15 cellular contexts compared by ENCODE assay signal in the genomic region with DNA sequence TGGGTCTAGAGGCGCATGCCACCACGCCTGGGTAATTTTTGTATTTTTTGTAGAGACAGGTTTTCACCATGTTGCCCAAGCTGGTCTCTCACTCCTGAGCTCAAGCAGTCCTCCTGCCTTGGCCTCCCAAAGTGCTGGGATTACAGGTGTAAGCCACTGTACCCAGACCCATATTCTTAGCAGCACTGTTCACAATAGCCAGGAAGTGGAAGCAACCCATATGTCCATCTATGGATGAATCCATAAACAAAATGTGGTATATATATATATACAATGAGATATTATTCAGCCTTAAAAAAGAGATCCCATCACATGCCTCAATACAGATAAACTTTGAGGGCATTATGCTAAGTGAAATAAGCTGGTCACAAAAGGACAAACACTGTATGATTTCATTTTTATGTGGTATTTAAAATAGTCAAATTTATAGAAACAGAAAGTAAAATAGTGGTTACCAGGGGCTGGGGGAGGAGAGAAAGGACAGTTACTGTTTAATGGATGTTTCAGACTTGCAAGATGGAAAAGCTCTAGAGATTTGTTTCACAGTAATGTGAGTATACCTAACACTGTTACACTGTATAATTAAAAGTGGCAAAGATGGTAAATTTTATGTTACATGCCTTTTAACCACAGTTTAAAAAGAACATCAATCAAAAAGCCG. TPM values are rescaled to one million over a fixed set of nuclear protein-coding genes. Genes with fewer than 3 reads are reported as not detected.
A peak's percentile ranks its signal among the peaks of the same experiment; 100 is the strongest.
DNase-seq lines count a peak whose midpoint lies in the region; ATAC-seq, FAIRE-seq and TF ChIP-seq lines count a peak whose summit lies in the region.
"Had no signal": no experiment of that assay in that cellular context is flagged by ENCODE, and none has a peak within 500 bp of the region (broad histone marks: within the 10 kb centered on the region; RNA-seq: fewer than 3 reads in every experiment).

No MANE protein-coding gene starts in this region.

- intact Hi-C loops in posterior cingulate gyrus (cut with DNase I): no loop called here
- intact Hi-C loops in right lobe of liver (cut with DNase I): no loop called here

- H3K4me1 ChIP-seq in OCI-LY3 (ENCODE audit: low read length): peaks cover 9% of the 10 kb centered on the region
- H3K4me1 ChIP-seq in effector memory CD4-positive, alpha-beta T cell (ENCODE audit: control insufficient read depth, insufficient read depth, low read length, poor library complexity, severe bottlenecking): no peaks in the 10 kb centered on the region
- no peaks in the 10 kb centered on the region for H3K4me1 ChIP-seq in right lobe of liver
- no peaks in the 10 kb centered on the region for H3K4me1 ChIP-seq in small intestine (ENCODE audit: control insufficient read depth in 2 of 2, insufficient read depth in 1 of 2, low read depth in 1 of 2, low read length in 1 of 2)
- H3K4me1 ChIP-seq: SJSA1 had no signal

- no peaks in the 10 kb centered on the region for H4K20me1 ChIP-seq in OCI-LY3 (ENCODE audit: insufficient read depth, low read length)

- H3K27ac Mint-ChIP-seq in activated T-cell treated with anti-CD3 and anti-CD28 coated beads, Interleukin-2, amount 50 U/mL, for 72 hours: peak overlapping the region; percentile 94
- H3K27ac Mint-ChIP-seq: CD8-positive, alpha-beta T cell had no signal

- no peak overlapping the region for H3K9ac ChIP-seq in OCI-LY3 (ENCODE audit: low read length)

- FAIRE-seq in small intestine (lab: Jason Lieb, UNC): no peak
- FAIRE-seq: A204.1, endothelial cell of umbilical vein, keratinocyte had no signal

- no peak for ATAC-seq in activated T-cell treated with anti-CD3 and anti-CD28 coated beads, Interleukin-2, amount 50 U/mL, for 72 hours (replicated peaks in 1 of 2)
- peak; percentile 73 for ATAC-seq in HG02759 (IDR thresholded peaks at IDR 0.05; ENCODE audit: unreplicated experiment)
- no peak for ATAC-seq in right lobe of liver
- ATAC-seq: CD8-positive, alpha-beta T cell had no signal

- H3K27me3 Mint-ChIP-seq in activated T-cell treated with anti-CD3 and anti-CD28 coated beads, Interleukin-2, amount 50 U/mL, for 72 hours (ENCODE audit: low read depth): no peaks in the 10 kb centered on the region
- H3K27me3 Mint-ChIP-seq: central memory CD8-positive, alpha-beta T cell had no signal

- H3K4me3 ChIP-seq in OCI-LY3 (ENCODE audit: low read length): no peak overlapping the region
- H3K4me3 ChIP-seq in effector memory CD4-positive, alpha-beta T cell (ENCODE audit: insufficient read depth, low read depth, low read length, poor library complexity, severe bottlenecking): no peak overlapping the region
- no peak overlapping the region for H3K4me3 ChIP-seq in right lobe of liver
- no peak overlapping the region for H3K4me3 ChIP-seq in small intestine (ENCODE audit: low read depth in 1 of 2, low read length in 2 of 2)
- H3K4me3 ChIP-seq: SJSA1 had no signal

- no peak overlapping the region for H2AFZ ChIP-seq in OCI-LY3 (ENCODE audit: low read depth, low read length)

- TF ChIP-seq POLR2A in right lobe of liver (IDR thresholded peaks at IDR 0.05): no peak

- WGBS in right lobe of liver (ENCODE audit: insufficient coverage, low coverage, low lambda C conversion rate, missing lambda C conversion rate): 94% methylated on average over 3 of the region's 3 CpGs
- 91 to 97% (median 94%) methylated on average over 3 of the region's 3 CpGs for WGBS in small intestine, 3 donors

- no peak for DNase-seq in activated T-cell treated with anti-CD3 and anti-CD28 coated beads, Interleukin-2, amount 50 U/mL, for 72 hours
- DNase-seq in activated T-cell treated with anti-CD3 and anti-CD28 coated beads, Interleukin-2, amount 50 U/mL, for 1 hour: no peak
- DNase-seq in effector memory CD4-positive, alpha-beta T cell: no peak
- DNase-seq in posterior cingulate gyrus (no peak), right lobe of liver (no peak), small intestine (no peak)
- DNase-seq: CD8-positive, alpha-beta T cell; occipital lobe had no signal

- no peaks in the 10 kb centered on the region for H3K4me1 Mint-ChIP-seq in activated T-cell treated with anti-CD3 and anti-CD28 coated beads, Interleukin-2, amount 50 U/mL, for 72 hours (ENCODE audit: low read depth)
- H3K4me1 Mint-ChIP-seq: central memory CD8-positive, alpha-beta T cell had no signal

- TF ChIP-seq CTCF in OCI-LY3 (IDR thresholded peaks at IDR 0.05; ENCODE audit: low read depth, low read length): no peak
- no peak for TF ChIP-seq CTCF in right lobe of liver (IDR thresholded peaks at IDR 0.05)

- peaks cover 0 to 5% of the 10 kb centered on the region in 2 donors for H3K36me3 Mint-ChIP-seq in activated T-cell treated with anti-CD3 and anti-CD28 coated beads, Interleukin-2, amount 50 U/mL, for 72 hours (ENCODE audit: insufficient read depth in 2 of 2)

- peak overlapping the region; percentile 4; the same call in 1 of the 2 replicates for H3K4me2 ChIP-seq in OCI-LY3 (ENCODE audit: low read length)

- H3K9me3 ChIP-seq in OCI-LY3 (ENCODE audit: insufficient read depth, low read length) (no peaks in the 10 kb centered on the region), right lobe of liver (no peaks in the 10 kb centered on the region), small intestine (ENCODE audit: control insufficient read depth, low read depth) (no peaks in the 10 kb centered on the region)
- H3K9me3 ChIP-seq in effector memory CD4-positive, alpha-beta T cell (ENCODE audit: control insufficient read depth, low read length): no peaks in the 10 kb centered on the region
- H3K9me3 ChIP-seq: SJSA1 had no signal

- H3K36me3 ChIP-seq in OCI-LY3 (replicated peaks; ENCODE audit: low read depth, low read length) (peaks cover 16% of the 10 kb centered on the region), right lobe of liver (peaks cover 8 to 73% (median 21%) of the 10 kb centered on the region in 4 donors), small intestine (ENCODE audit: control insufficient read depth in 2 of 2, insufficient read depth in 2 of 2, low read length in 2 of 2) (peaks cover 3 to 22% of the 10 kb centered on the region in 2 donors)
- H3K36me3 ChIP-seq in effector memory CD4-positive, alpha-beta T cell (ENCODE audit: control insufficient read depth, insufficient read depth, low read length): peaks cover 33% of the 10 kb centered on the region

- H3K9me3 Mint-ChIP-seq in activated T-cell treated with anti-CD3 and anti-CD28 coated beads, Interleukin-2, amount 50 U/mL, for 72 hours: no peaks in the 10 kb centered on the region
- H3K9me3 Mint-ChIP-seq: CD8-positive, alpha-beta T cell; central memory CD8-positive, alpha-beta T cell had no signal

- H3K27ac ChIP-seq in OCI-LY3 (ENCODE audit: low read length): no peak overlapping the region
- no peak overlapping the region for H3K27ac ChIP-seq in effector memory CD4-positive, alpha-beta T cell (ENCODE audit: insufficient read depth, low read length, poor library complexity, severe bottlenecking)
- H3K27ac ChIP-seq in right lobe of liver: no peak overlapping the region
- H3K27ac ChIP-seq in small intestine (ENCODE audit: low read depth in 1 of 2, low read length in 1 of 2): no peak overlapping the region
- H3K27ac ChIP-seq: SJSA1 had no signal

- no peaks in the 10 kb centered on the region for H3K79me2 ChIP-seq in OCI-LY3 (ENCODE audit: low read length)

- H3K27me3 ChIP-seq in OCI-LY3 (ENCODE audit: low read depth, low read length) (no peaks in the 10 kb centered on the region), right lobe of liver (no peaks in the 10 kb centered on the region), small intestine (ENCODE audit: control insufficient read depth in 2 of 2, insufficient read depth in 2 of 2, low read length in 2 of 2) (no peaks in the 10 kb centered on the region)
- no peaks in the 10 kb centered on the region for H3K27me3 ChIP-seq in effector memory CD4-positive, alpha-beta T cell (replicated peaks; ENCODE audit: control insufficient read depth, insufficient read depth, low read length, poor library complexity, severe bottlenecking)
- H3K27me3 ChIP-seq: SJSA1 had no signal

- no peak overlapping the region for H3K4me3 Mint-ChIP-seq in activated T-cell treated with anti-CD3 and anti-CD28 coated beads, Interleukin-2, amount 50 U/mL, for 72 hours
- H3K4me3 Mint-ChIP-seq: CD8-positive, alpha-beta T cell; central memory CD8-positive, alpha-beta T cell had no signal

RNA-seq across cellular contexts. Expression of a gene that starts 35.7 kb away (rescaled TPM):
- total RNA-seq in activated T-cell treated with anti-CD3 and anti-CD28 coated beads, Interleukin-2, amount 50 U/mL, for 72 hours: 1 to 10 TPM; 1.4 to 3.0 TPM
- 10 to 100 TPM in 4 of 6 experiments, 1 to 10 TPM in 2; 7.6 to 16.9 (median 11.1) TPM for total RNA-seq in right lobe of liver
- polyA plus RNA-seq in small intestine: 10 to 100 TPM in 2 of 3 donors, 1 to 10 TPM in 1; 5.5 to 25.9 (median 19.7) TPM

RNA-seq across cellular contexts. Expression of a gene that starts 56.1 kb away (rescaled TPM):
- 10 to 100 TPM; 30.7 to 31.3 TPM for total RNA-seq in activated T-cell treated with anti-CD3 and anti-CD28 coated beads, Interleukin-2, amount 50 U/mL, for 72 hours
- total RNA-seq in right lobe of liver: 10 to 100 TPM; 39.6 to 52.7 (median 47.7) TPM
- polyA plus RNA-seq in small intestine: 10 to 100 TPM; 13.8 to 19.4 (median 15.9) TPM

RNA-seq across cellular contexts. Expression of a gene that starts 56.9 kb away (rescaled TPM):
- total RNA-seq in activated T-cell treated with anti-CD3 and anti-CD28 coated beads, Interleukin-2, amount 50 U/mL, for 72 hours: 100 to 1,000 TPM in 1 of 2 donors, 10 to 100 TPM in 1; 90.5 to 105 TPM
- 100 to 1,000 TPM in 2 of 6 experiments, 10 to 100 TPM in 4; 56.1 to 130 (median 60.9) TPM for total RNA-seq in right lobe of liver
- polyA plus RNA-seq in small intestine: 10 to 100 TPM; 17.0 to 56.7 (median 25.3) TPM
